In genomic region chr11:94183886-94184264, GRCh38 we compare ENCODE assay signal across 8 cellular contexts. TPM values are rescaled to one million over a fixed set of nuclear protein-coding genes. Genes with fewer than 3 reads are reported as not detected.
DNase-seq lines count a peak whose midpoint lies in the region; ATAC-seq and TF ChIP-seq lines count a peak whose summit lies in the region.

No MANE protein-coding gene starts in this region.

- no peak overlapping the region for H3K4me2 ChIP-seq in mesendoderm (ENCODE audit: low read length)

- peaks cover 27% of the 10 kb centered on the region for H3K36me3 Mint-ChIP-seq in type B pancreatic cell

- peaks cover 7% of the 10 kb centered on the region for H3K4me1 Mint-ChIP-seq in type B pancreatic cell (ENCODE audit: unreplicated experiment)

- no peak overlapping the region for H3K4ac ChIP-seq in mesendoderm (ENCODE audit: low read depth, low read length)

- H2BK5ac ChIP-seq in mesendoderm (ENCODE audit: low read length), result no peak overlapping the region

- TF ChIP-seq CTCF in type B pancreatic cell (conservative IDR thresholded peaks at IDR 0.05), result peak; percentile 82

- H3K79me1 ChIP-seq in mesendoderm (ENCODE audit: low read length), result peaks cover 4% of the 10 kb centered on the region

- no peak overlapping the region for H3K4me3 ChIP-seq in mesendoderm (ENCODE audit: low read length)

- peak; percentile 78 for ATAC-seq in HG03354 (IDR thresholded peaks at IDR 0.05; ENCODE audit: poor library complexity, severe bottlenecking, unreplicated experiment)

- H2BK15ac ChIP-seq in mesendoderm (replicated peaks; ENCODE audit: low read depth), result no peak overlapping the region

- peak overlapping the region; percentile 4 for H3K9ac ChIP-seq in mesendoderm (ENCODE audit: low read length)

- peak overlapping the region; percentile 72 for H3K27ac Mint-ChIP-seq in type B pancreatic cell

- H4K5ac ChIP-seq in mesendoderm (ENCODE audit: low read length), result no peak overlapping the region

- no peak overlapping the region for H3K23ac ChIP-seq in mesendoderm (ENCODE audit: low read length)

- H2BK120ac ChIP-seq in mesendoderm (ENCODE audit: low read depth, low read length), result no peak overlapping the region

- DNase-seq in DMS79 (lab: John Stamatoyannopoulos, UW) (peak; percentile 52), GM19240 (ENCODE audit: insufficient read length, low spot score) (peak; percentile 23), SK-MEL-5 (ENCODE audit: low read depth, low spot score) (peak; percentile 72), ecto neural progenitor cell (ENCODE audit: low spot score) (peak; percentile 82), mesendoderm (peak; percentile 86), type B pancreatic cell (ENCODE audit: extremely low spot score, unreplicated experiment) (no peak), 8988T (no peak)

- peaks cover 5% of the 10 kb centered on the region for H3K9me3 Mint-ChIP-seq in type B pancreatic cell

- in situ Hi-C loops in SK-MEL-5 (cut with HindIII; ENCODE audit: low pct_unique_long_range_greater_than_20kb, low sequenced_read_pairs), result no loop called here

- H3K36me3 ChIP-seq in mesendoderm (ENCODE audit: control insufficient read depth, insufficient read depth, low read length), result peaks cover 4% of the 10 kb centered on the region

- no peak overlapping the region for H3K56ac ChIP-seq in mesendoderm (ENCODE audit: low read length)

- H3K27me3 Mint-ChIP-seq in type B pancreatic cell, result no peaks in the 10 kb centered on the region

- peaks cover 2% of the 10 kb centered on the region for H3K4me1 ChIP-seq in mesendoderm (ENCODE audit: control insufficient read depth, low read depth, low read length)

- H3K27me3 ChIP-seq in mesendoderm (ENCODE audit: insufficient read depth, low read length, poor library complexity), result no peaks in the 10 kb centered on the region

- no CpG with 5 or more reads among the region's 7 CpGs for WGBS in mesendoderm (ENCODE audit: extremely low coverage, insufficient coverage, low lambda C conversion rate)

- H4K8ac ChIP-seq in mesendoderm (ENCODE audit: low read depth, low read length), result no peak overlapping the region

- H2AK5ac ChIP-seq in mesendoderm (ENCODE audit: low read length), result no peak overlapping the region

- H3K4me3 Mint-ChIP-seq in type B pancreatic cell, result peak overlapping the region; percentile 57

- no peak overlapping the region for H3K27ac ChIP-seq in mesendoderm (ENCODE audit: low read depth, low read length)

- H3K18ac ChIP-seq in mesendoderm (ENCODE audit: low read length), result no peak overlapping the region

- no peaks in the 10 kb centered on the region for H3K79me2 ChIP-seq in mesendoderm (ENCODE audit: control insufficient read depth, insufficient read depth, low read length)

RNA-seq across cellular contexts. Expression of gene PANX1, which starts 55.2 kb away (rescaled TPM):
- total RNA-seq in SK-MEL-5 (2014; rRNA removed; shearing (Covaris generic)), result 35.1 and 36.1 TPM in 2 replicates
- polyA plus RNA-seq in SK-MEL-5 (2015; cell fraction: cytosol; rRNA removed), result 17.1 and 18.9 TPM in 2 replicates
- polyA plus RNA-seq in SK-MEL-5 (2015; cell fraction: nucleus; rRNA removed), result 4.7 and 7.9 TPM in 2 replicates
- 20.9 TPM for polyA plus RNA-seq in mesendoderm (2013, experiment 1 of 2)
- polyA plus RNA-seq in mesendoderm (2013, experiment 2 of 2), result 20.6 TPM
- total RNA-seq in type B pancreatic cell (ENCODE audit: low replicate concordance), result 16.1 and 26.1 TPM in 2 replicates

Comparison
In these comparisons a context has a peak if more than half of its experiments do, and no peak if none do; other contexts are left out.
1. DNase-seq: peak in DMS79 (single experiment), GM19240 (single experiment), SK-MEL-5 (single experiment), ecto neural progenitor cell (single experiment) and mesendoderm (single experiment); none in type B pancreatic cell (single experiment) and 8988T (single experiment).